ENCODE assay signal across 11 cellular contexts in genomic region chr3:27253391-27253790, GRCh38.
"Had no signal": no experiment of that assay in that cellular context is flagged by ENCODE, and none has a peak within 500 bp of the region (broad histone marks: within the 10 kb centered on the region; RNA-seq: fewer than 3 reads in every experiment).

No MANE protein-coding gene starts in this region.

- DNase-seq: activated CD4-positive, CD25-positive, alpha-beta regulatory T cell treated with anti-CD3 and anti-CD28 coated beads, Interleukin-2, amount 50 U/mL, for 72 hours; activated effector memory CD4-positive, alpha-beta T cell treated with Interleukin-2 at 50 U/mL for 16 hours; activated naive CD4-positive, alpha-beta T cell treated with Interleukin-2 at 50 U/mL for 16 hours; activated T-cell treated with anti-CD3 and anti-CD28 coated beads, Interleukin-2, amount 50 U/mL, for 24 hours; cerebellar nuclear complex; NCI-H1694; NCI-H2029; NCI-H2107; NCI-H774; T-helper 17 cell; T-helper 9 cell had no signal

- ATAC-seq: T-helper 17 cell had no signal
